In genomic region chr4:3284734-3285557, GRCh38 we compare ENCODE assay signal across 15 cellular contexts. TPM values are rescaled to one million over a fixed set of nuclear protein-coding genes. Genes with fewer than 3 reads are reported as not detected.
"Had no signal": no experiment of that assay in that cellular context is flagged by ENCODE, and none has a peak within 500 bp of the region (broad histone marks: within the 10 kb centered on the region; RNA-seq: fewer than 3 reads in every experiment).

No MANE protein-coding gene starts in this region.

- H3K4me1 ChIP-seq: pancreas had no signal

- H3K36me3 Mint-ChIP-seq: T-cell had no signal

- H3K4me2 ChIP-seq: smooth muscle cell had no signal

- H3K36me3 ChIP-seq: gastrocnemius medialis, pancreas, upper lobe of left lung had no signal

- FAIRE-seq: keratinocyte, pancreas had no signal

- H3K27me3 Mint-ChIP-seq: stimulated activated memory B cell treated with anti-CD40 and anti-IgM and Interleukin-4, amounts not matched to agents 10 μg/mL and 1 μg/mL and 100 μg/mL, for 72 hours had no signal

- H3K27ac ChIP-seq: epithelial cell of prostate, pancreas, upper lobe of left lung, VCaP had no signal

- H3K9me3 ChIP-seq: gastrocnemius medialis, pancreas, upper lobe of left lung had no signal

- H3K4me3 Mint-ChIP-seq: effector memory CD8-positive, alpha-beta T cell; T-cell had no signal

- H3K4me3 ChIP-seq: pancreas, smooth muscle cell, upper lobe of left lung had no signal

- DNase-seq: activated CD4-positive, alpha-beta T cell treated with anti-CD3 and anti-CD28 coated beads for 4 hours; activated naive CD4-positive, alpha-beta T cell treated with Interleukin-2 at 50 U/mL for 16 hours; effector memory CD8-positive, alpha-beta T cell; left ventricle myocardium superior; mesendoderm; stimulated activated CD4-positive, alpha-beta T cell treated with anti-CD3 and anti-CD28 coated beads, Interleukin-1b, Interleukin-23, amount 100 ng/mL, for 48 hours had no signal

- H3K27ac Mint-ChIP-seq: effector memory CD8-positive, alpha-beta T cell; T-cell had no signal

- H3K9me3 Mint-ChIP-seq: effector memory CD8-positive, alpha-beta T cell had no signal

- ATAC-seq: effector memory CD8-positive, alpha-beta T cell; left ventricle myocardium superior had no signal

- H3K27me3 ChIP-seq: gastrocnemius medialis, pancreas, upper lobe of left lung had no signal

RNA-seq across cellular contexts. Expression of gene MSANTD1, which starts 36.0 kb away (rescaled TPM):
- polyA plus RNA-seq: keratinocyte had no signal
